22 cellular contexts compared by ENCODE assay signal in genomic region chr4:874971-875817, GRCh38. TPM values are rescaled to one million over a fixed set of nuclear protein-coding genes. Genes with fewer than 3 reads are reported as not detected.
A peak's percentile ranks its signal among the peaks of the same experiment; 100 is the strongest.
DNase-seq lines count a peak whose midpoint lies in the region; ATAC-seq and TF ChIP-seq lines count a peak whose summit lies in the region.
"Had no signal": no experiment of that assay in that cellular context is flagged by ENCODE, and none has a peak within 500 bp of the region (broad histone marks: within the 10 kb centered on the region; RNA-seq: fewer than 3 reads in every experiment).

No MANE protein-coding gene starts in this region.

- H3K4me1 Mint-ChIP-seq in activated T-cell treated with anti-CD3 and anti-CD28 coated beads, Interleukin-2, amount 50 U/mL, for 24 hours (ENCODE audit: low read depth): peaks cover 27% of the 10 kb centered on the region
- peaks cover 24% of the 10 kb centered on the region for H3K4me1 Mint-ChIP-seq in activated T-cell treated with anti-CD3 and anti-CD28 coated beads, Interleukin-2, amount 50 U/mL, for 72 hours (ENCODE audit: low read depth)
- H3K4me1 Mint-ChIP-seq in activated T-helper 17 cell treated with anti-CD3 and anti-CD28 coated beads, Interleukin-2, amount 50 U/mL, for 72 hours: peaks cover 33% of the 10 kb centered on the region
- peaks cover 5 to 8% of the 10 kb centered on the region in 2 donors for H3K4me1 Mint-ChIP-seq in stimulated activated naive B cell treated with anti-CD40 and anti-IgM and Interleukin-4, amounts not matched to agents 10 μg/mL and 1 μg/mL and 100 μg/mL, for 72 hours
- H3K4me1 Mint-ChIP-seq in osteocyte (ENCODE audit: unreplicated experiment): no peaks in the 10 kb centered on the region
- H3K4me1 Mint-ChIP-seq: GM23338 had no signal

- no peak for TF ChIP-seq CTCF in osteocyte (IDR thresholded peaks at IDR 0.05)

- H3K4me3 Mint-ChIP-seq in activated T-cell treated with anti-CD3 and anti-CD28 coated beads, Interleukin-2, amount 50 U/mL, for 24 hours: no peak overlapping the region
- no peak overlapping the region for H3K4me3 Mint-ChIP-seq in activated T-cell treated with anti-CD3 and anti-CD28 coated beads, Interleukin-2, amount 50 U/mL, for 72 hours
- no peak overlapping the region for H3K4me3 Mint-ChIP-seq in activated T-helper 17 cell treated with anti-CD3 and anti-CD28 coated beads, Interleukin-2, amount 50 U/mL, for 72 hours
- no peak overlapping the region for H3K4me3 Mint-ChIP-seq in stimulated activated naive B cell treated with anti-CD40 and anti-IgM and Interleukin-4, amounts not matched to agents 10 μg/mL and 1 μg/mL and 100 μg/mL, for 72 hours
- no peak overlapping the region for H3K4me3 Mint-ChIP-seq in osteocyte (ENCODE audit: unreplicated experiment)
- H3K4me3 Mint-ChIP-seq: GM23338 had no signal

- no peaks in the 10 kb centered on the region for H3K27me3 Mint-ChIP-seq in activated T-cell treated with anti-CD3 and anti-CD28 coated beads, Interleukin-2, amount 50 U/mL, for 24 hours
- H3K27me3 Mint-ChIP-seq in activated T-cell treated with anti-CD3 and anti-CD28 coated beads, Interleukin-2, amount 50 U/mL, for 72 hours (ENCODE audit: low read depth): no peaks in the 10 kb centered on the region
- H3K27me3 Mint-ChIP-seq in activated T-helper 17 cell treated with anti-CD3 and anti-CD28 coated beads, Interleukin-2, amount 50 U/mL, for 72 hours: no peaks in the 10 kb centered on the region
- no peaks in the 10 kb centered on the region for H3K27me3 Mint-ChIP-seq in stimulated activated naive B cell treated with anti-CD40 and anti-IgM and Interleukin-4, amounts not matched to agents 10 μg/mL and 1 μg/mL and 100 μg/mL, for 72 hours
- no peaks in the 10 kb centered on the region for H3K27me3 Mint-ChIP-seq in osteocyte (ENCODE audit: unreplicated experiment)

- peaks cover 94% of the 10 kb centered on the region for H3K36me3 Mint-ChIP-seq in activated T-cell treated with anti-CD3 and anti-CD28 coated beads, Interleukin-2, amount 50 U/mL, for 24 hours (ENCODE audit: low read depth)
- H3K36me3 Mint-ChIP-seq in activated T-cell treated with anti-CD3 and anti-CD28 coated beads, Interleukin-2, amount 50 U/mL, for 72 hours (ENCODE audit: insufficient read depth in 2 of 2): peaks cover 4 to 24% of the 10 kb centered on the region in 2 donors
- H3K36me3 Mint-ChIP-seq in activated T-helper 17 cell treated with anti-CD3 and anti-CD28 coated beads, Interleukin-2, amount 50 U/mL, for 72 hours (ENCODE audit: low read depth): peaks cover 71% of the 10 kb centered on the region
- peaks cover 59 to 70% of the 10 kb centered on the region in 2 donors for H3K36me3 Mint-ChIP-seq in stimulated activated naive B cell treated with anti-CD40 and anti-IgM and Interleukin-4, amounts not matched to agents 10 μg/mL and 1 μg/mL and 100 μg/mL, for 72 hours
- H3K36me3 Mint-ChIP-seq in osteocyte (ENCODE audit: unreplicated experiment): peaks cover 48% of the 10 kb centered on the region

- H3K27ac Mint-ChIP-seq in activated T-cell treated with anti-CD3 and anti-CD28 coated beads, Interleukin-2, amount 50 U/mL, for 24 hours: peak overlapping the region; percentile 30
- no peak overlapping the region for H3K27ac Mint-ChIP-seq in activated T-cell treated with anti-CD3 and anti-CD28 coated beads, Interleukin-2, amount 50 U/mL, for 72 hours
- H3K27ac Mint-ChIP-seq in activated T-helper 17 cell treated with anti-CD3 and anti-CD28 coated beads, Interleukin-2, amount 50 U/mL, for 72 hours: peak overlapping the region; percentile 69
- H3K27ac Mint-ChIP-seq in stimulated activated naive B cell treated with anti-CD40 and anti-IgM and Interleukin-4, amounts not matched to agents 10 μg/mL and 1 μg/mL and 100 μg/mL, for 72 hours: peak overlapping the region; percentile 51
- no peak overlapping the region for H3K27ac Mint-ChIP-seq in osteocyte (ENCODE audit: unreplicated experiment)
- H3K27ac Mint-ChIP-seq: GM23338 had no signal

- no peak for DNase-seq in activated T-cell treated with anti-CD3 and anti-CD28 coated beads, Interleukin-2, amount 50 U/mL, for 24 hours
- DNase-seq in activated T-cell treated with anti-CD3 and anti-CD28 coated beads, Interleukin-2, amount 50 U/mL, for 72 hours: no peak
- DNase-seq in left lobe of liver (ENCODE audit: low spot score) (no peak), NCI-H128 (lab: John Stamatoyannopoulos, UW; ENCODE audit: unreplicated experiment) (no peak), osteocyte (ENCODE audit: extremely low spot score, unreplicated experiment) (no peak)
- DNase-seq in stimulated activated naive B cell treated with anti-CD40 and anti-IgM and Interleukin-4, amounts not matched to agents 10 μg/mL and 1 μg/mL and 100 μg/mL, for 72 hours: no peak
- DNase-seq: 8988T; CD8-positive, alpha-beta memory T cell; DND-41; GDM1; KBM-7; MV-4-11; NCI-H1436; NCI-H2029; NCI-H2171; NCI-H446; NCI-H69 had no signal

- no peaks in the 10 kb centered on the region for H3K9me3 Mint-ChIP-seq in activated T-cell treated with anti-CD3 and anti-CD28 coated beads, Interleukin-2, amount 50 U/mL, for 24 hours
- H3K9me3 Mint-ChIP-seq in activated T-cell treated with anti-CD3 and anti-CD28 coated beads, Interleukin-2, amount 50 U/mL, for 72 hours: no peaks in the 10 kb centered on the region
- H3K9me3 Mint-ChIP-seq in activated T-helper 17 cell treated with anti-CD3 and anti-CD28 coated beads, Interleukin-2, amount 50 U/mL, for 72 hours: no peaks in the 10 kb centered on the region
- H3K9me3 Mint-ChIP-seq in stimulated activated naive B cell treated with anti-CD40 and anti-IgM and Interleukin-4, amounts not matched to agents 10 μg/mL and 1 μg/mL and 100 μg/mL, for 72 hours: no peaks in the 10 kb centered on the region
- H3K9me3 Mint-ChIP-seq in osteocyte (ENCODE audit: unreplicated experiment): no peaks in the 10 kb centered on the region
- H3K9me3 Mint-ChIP-seq: CD8-positive, alpha-beta memory T cell; GM23338 had no signal

- ATAC-seq in activated T-cell treated with anti-CD3 and anti-CD28 coated beads, Interleukin-2, amount 50 U/mL, for 72 hours (replicated peaks in 1 of 2): no peak
- no peak for ATAC-seq in activated T-helper 17 cell treated with anti-CD3 and anti-CD28 coated beads, Interleukin-2, amount 50 U/mL, for 72 hours (replicated peaks)
- ATAC-seq in left lobe of liver (peak; percentile 37), HG02678 (IDR thresholded peaks at IDR 0.05; ENCODE audit: unreplicated experiment) (no peak)
- no peak for ATAC-seq in stimulated activated naive B cell treated with anti-CD40 and anti-IgM and Interleukin-4, amounts not matched to agents 10 μg/mL and 1 μg/mL and 100 μg/mL, for 72 hours (replicated peaks)
- ATAC-seq: GM12878, GM23338, HCT116 had no signal

RNA-seq across cellular contexts. Expression of gene CPLX1, which starts 49.3 kb away (rescaled TPM):
- 1 to 10 TPM; 1.3 to 1.9 TPM for total RNA-seq in activated T-cell treated with anti-CD3 and anti-CD28 coated beads, Interleukin-2, amount 50 U/mL, for 72 hours
- 1 to 10 TPM in 1 of 2 donors, under 1 TPM in 1; 0.50 to 3.6 TPM for total RNA-seq in activated T-helper 17 cell treated with anti-CD3 and anti-CD28 coated beads, Interleukin-2, amount 50 U/mL, for 72 hours
- total RNA-seq in left lobe of liver (1.5 TPM), osteocyte (not detected in 2 replicates)

RNA-seq across cellular contexts. Expression of gene GAK, which starts 56.9 kb away (rescaled TPM):
- total RNA-seq in activated T-cell treated with anti-CD3 and anti-CD28 coated beads, Interleukin-2, amount 50 U/mL, for 72 hours: 100 to 1,000 TPM; 136 to 140 TPM
- 100 to 1,000 TPM; 108 to 129 TPM for total RNA-seq in activated T-helper 17 cell treated with anti-CD3 and anti-CD28 coated beads, Interleukin-2, amount 50 U/mL, for 72 hours
- 72.1 TPM for total RNA-seq in left lobe of liver
- 76.7 and 93.8 TPM in 2 replicates for total RNA-seq in osteocyte

RNA-seq across cellular contexts. Expression of gene TMEM175, which starts 57.1 kb away (rescaled TPM):
- 10 to 100 TPM; 21.0 to 22.0 TPM for total RNA-seq in activated T-cell treated with anti-CD3 and anti-CD28 coated beads, Interleukin-2, amount 50 U/mL, for 72 hours
- 1 to 10 TPM; 6.5 to 10.0 TPM for total RNA-seq in activated T-helper 17 cell treated with anti-CD3 and anti-CD28 coated beads, Interleukin-2, amount 50 U/mL, for 72 hours
- total RNA-seq in left lobe of liver (39.2 TPM), osteocyte (37.2 and 39.7 TPM in 2 replicates)

Comparison
In these comparisons a context has a peak if more than half of its experiments do, and no peak if none do; other contexts are left out.
1. H3K27ac Mint-ChIP-seq: peak in activated T-cell treated with anti-CD3 and anti-CD28 coated beads, Interleukin-2, amount 50 U/mL, for 24 hours (single experiment), activated T-helper 17 cell treated with anti-CD3 and anti-CD28 coated beads, Interleukin-2, amount 50 U/mL, for 72 hours (single experiment) and stimulated activated naive B cell treated with anti-CD40 and anti-IgM and Interleukin-4, amounts not matched to agents 10 μg/mL and 1 μg/mL and 100 μg/mL, for 72 hours (single experiment); none in activated T-cell treated with anti-CD3 and anti-CD28 coated beads, Interleukin-2, amount 50 U/mL, for 72 hours (single experiment) and osteocyte (single experiment).